Comparison of ENCODE assay signal across 1 cellular context in genomic region chr15:79185199-79185598, GRCh38.
TF ChIP-seq lines count a peak whose summit lies in the region.

No MANE protein-coding gene starts in this region.

TF ChIP-seq in SK-N-SH treated with all-trans-retinoic acid at 6 μM for 48 hours, 23 proteins besides CTCF, POLR2A, EP300 and RAD21 (continued from another document):
- TF ChIP-seq CSRNP3 (CRISPR knock-in tag; IDR thresholded peaks at IDR 0.05), result no peak
